ENCODE assay signal across 7 cellular contexts in the genomic region with DNA sequence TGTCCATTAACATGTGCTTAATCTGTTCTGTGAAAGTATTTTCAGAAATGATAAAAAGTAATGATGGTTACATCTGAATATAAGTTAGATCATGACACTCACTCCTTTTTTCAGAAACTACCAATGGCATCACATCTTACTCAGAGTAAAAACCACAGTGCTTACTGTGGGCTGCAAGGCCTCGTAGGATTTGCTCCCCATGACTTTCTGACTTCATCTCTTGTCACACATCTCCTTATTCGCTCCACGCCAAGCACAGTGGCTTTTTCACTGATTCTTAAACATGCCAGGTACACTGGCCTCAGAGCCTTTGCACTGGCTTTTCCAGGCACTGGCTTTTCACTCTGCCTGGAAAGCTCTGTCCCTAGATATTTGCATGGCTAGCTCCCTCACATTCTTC. TPM values are rescaled to one million over a fixed set of nuclear protein-coding genes. Genes with fewer than 3 reads are reported as not detected.
"Had no signal": no experiment of that assay in that cellular context is flagged by ENCODE, and none has a peak within 500 bp of the region (broad histone marks: within the 10 kb centered on the region; RNA-seq: fewer than 3 reads in every experiment).

No MANE protein-coding gene starts in this region.

RNA-seq across cellular contexts. Expression of a gene that starts 42.5 kb away (rescaled TPM):
- total RNA-seq: HT1080, NCI-H460, PC-9, Peyer's patch, Right ventricle myocardium inferior, RPMI7951, SJCRH30 had no signal
